Comparison of ENCODE assay signal across 27 cellular contexts in the genomic region with DNA sequence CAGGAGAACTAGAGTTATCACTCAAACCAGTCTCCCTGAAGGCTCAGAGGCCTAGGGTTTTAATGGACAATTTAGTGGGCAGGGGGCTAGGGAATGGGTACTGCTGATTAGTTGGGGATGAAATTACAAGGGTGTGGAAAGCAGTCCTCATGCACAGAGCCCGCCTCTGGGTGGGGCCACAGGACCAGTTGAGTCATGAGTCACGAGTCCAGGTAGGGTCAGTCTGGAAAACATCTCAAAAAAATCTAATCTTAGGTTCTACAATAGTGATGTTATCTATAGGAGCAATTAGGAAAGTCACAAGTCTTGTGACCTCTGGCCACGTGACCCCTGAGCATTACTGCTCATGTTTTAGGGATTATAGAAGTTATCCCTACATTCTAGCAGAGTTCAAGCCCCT.
"Had no signal": no experiment of that assay in that cellular context is flagged by ENCODE, and none has a peak within 500 bp of the region (broad histone marks: within the 10 kb centered on the region; RNA-seq: fewer than 3 reads in every experiment).

No MANE protein-coding gene starts in this region.

- H3K9me3 ChIP-seq: adrenal gland, body of pancreas, breast epithelium had no signal

- H3K36me3 ChIP-seq: adrenal gland, breast epithelium had no signal

- DNase-seq: activated CD4-positive, alpha-beta T cell treated with anti-CD3 and anti-CD28 coated beads for 36 hours; activated CD4-positive, alpha-beta T cell treated with anti-CD3 and anti-CD28 coated beads, Interleukin-2, amount 10 ng/mL, durations not matched to agents 7 days and 5 days; activated CD4-positive, alpha-beta T cell treated with anti-CD3 and anti-CD28 coated beads, Interleukin-2, amount 50 U/mL, for 48 hours; activated CD8-positive, alpha-beta T cell treated with anti-CD3 and anti-CD28 coated beads, Interleukin-2, amount 10 ng/mL, durations not matched to agents 7 days and 5 days; activated gamma-delta T cell; activated naive CD4-positive, alpha-beta T cell treated with Interleukin-2 at 50 U/mL for 16 hours; activated T-cell treated with anti-CD3 and anti-CD28 coated beads, Interleukin-2, amount 50 U/mL, for 24 hours; adrenal gland; body of pancreas; MM.1S; MV-4-11; NCI-H1092; NCI-H1436 treated with DMSO at 0.1 percent for 48 hours; NCI-H1694 treated with DMSO at 0.1 percent for 48 hours; NCI-H2029; NCI-H345; NCI-H524 treated with DMSO at 0.1 percent for 48 hours; NK-92 treated with Interleukin-12 subunit alpha and Interleukin-12 subunit beta, amount 100 ng/mL, for 24 hours; PC-9; Right ventricle myocardium superior; T1000 had no signal

- H3K27me3 ChIP-seq: adrenal gland, body of pancreas, breast epithelium had no signal

- H3K4me3 ChIP-seq: adrenal gland, body of pancreas, breast epithelium, PC-9 had no signal

- H3K27ac ChIP-seq: adrenal gland, body of pancreas, breast epithelium, KMS-11, PC-9, RWPE1 had no signal

- ATAC-seq: activated CD4-positive, alpha-beta T cell treated with anti-CD3 and anti-CD28 coated beads for 36 hours; activated CD4-positive, CD25-positive, alpha-beta regulatory T cell treated with anti-CD3 and anti-CD28 coated beads, Interleukin-2, amount 50 U/mL, for 24 hours; activated CD8-positive, alpha-beta T cell treated with anti-CD3 and anti-CD28 coated beads, Interleukin-2, amount 10 ng/mL, durations not matched to agents 7 days and 5 days; activated naive CD4-positive, alpha-beta T cell treated with anti-CD3 and anti-CD28 coated beads, Interleukin-2, amount 50 U/mL, for 72 hours; body of pancreas; WTC11 had no signal

- H3K4me1 ChIP-seq: adrenal gland, body of pancreas, breast epithelium had no signal
